In the genomic region with DNA sequence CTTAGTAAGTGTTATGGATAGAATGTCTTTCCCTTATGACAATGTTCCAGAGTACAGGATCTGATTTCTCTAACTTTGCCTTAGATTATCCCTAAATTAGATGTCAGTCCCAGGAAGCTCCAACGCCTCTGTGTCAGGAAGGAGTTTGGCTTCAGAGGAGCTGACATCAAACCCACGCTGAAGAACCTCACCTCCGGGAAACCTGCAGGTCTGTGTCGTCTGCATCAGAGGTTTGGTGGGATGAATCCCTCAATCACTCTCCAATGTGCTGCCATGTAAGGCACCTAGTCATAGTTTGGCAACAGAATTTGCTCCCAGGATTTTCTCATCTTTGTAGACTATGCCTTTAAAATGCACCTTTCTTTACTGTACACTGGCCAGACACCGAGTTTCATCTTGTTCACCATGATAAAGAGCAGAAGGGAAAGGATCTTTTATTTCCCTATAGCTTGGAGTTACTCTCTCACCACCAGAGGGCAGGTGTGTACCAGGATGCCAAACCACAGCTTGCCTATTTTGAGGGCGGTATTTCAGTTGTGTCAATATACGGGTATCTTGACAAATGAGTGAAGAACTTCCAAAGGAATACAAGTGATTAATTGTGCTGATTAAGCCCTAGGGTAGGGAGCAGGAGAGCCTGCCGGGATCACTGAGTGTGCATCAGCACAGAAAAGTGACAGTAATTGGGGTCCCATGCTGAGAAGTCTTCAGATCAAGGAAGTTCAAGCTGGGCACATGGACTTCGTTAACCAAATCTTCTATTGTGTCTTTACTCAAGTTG, we compare ENCODE assay signal across 8 cellular contexts.
A peak's percentile ranks its signal among the peaks of the same experiment; 100 is the strongest.
DNase-seq lines count a peak whose midpoint lies in the region; ATAC-seq lines count a peak whose summit lies in the region.

No MANE protein-coding gene starts in this region.

- H3K4me3 ChIP-seq in SK-N-MC, result peak overlapping the region; percentile 17; the same call in 1 of the 2 replicates

- DNase-seq in GM03348 (ENCODE audit: low spot score), result peak; percentile 60
- peak; percentile 26 for DNase-seq in HuH-7 (ENCODE audit: low spot score)
- DNase-seq in SK-N-MC (ENCODE audit: low read depth, low spot score), result peak; percentile 62
- peak; percentile 75 for DNase-seq in astrocyte of the hippocampus (ENCODE audit: low read depth, low spot score)
- DNase-seq in iPS DF 4.7 (ENCODE audit: extremely low read depth, low spot score), result peak; percentile 30
- peak; percentile 41 for DNase-seq in stimulated activated CD4-positive, alpha-beta T cell treated with anti-CD3 and anti-CD28 coated beads, Interleukin-1b, Interleukin-23, amount 100 ng/mL, for 48 hours
- no peak for DNase-seq in islet precursor cell

- H3K9ac ChIP-seq in SK-N-MC (ENCODE audit: insufficient read length), result no peak overlapping the region

- H3K36me3 ChIP-seq in SK-N-MC (ENCODE audit: insufficient read depth, low read length), result no peaks in the 10 kb centered on the region

- ATAC-seq in GM21423 (IDR thresholded peaks at IDR 0.05; ENCODE audit: unreplicated experiment), result peak; percentile 44

- no peaks in the 10 kb centered on the region for H3K9me3 ChIP-seq in SK-N-MC (ENCODE audit: low read depth, low read length)

- H3K27ac ChIP-seq in SK-N-MC, result no peak overlapping the region
